In genomic region chr14:65102441-65103149, GRCh38 we compare ENCODE assay signal across 7 cellular contexts. TPM values are rescaled to one million over a fixed set of nuclear protein-coding genes. Genes with fewer than 3 reads are reported as not detected.
DNase-seq lines count a peak whose midpoint lies in the region; ATAC-seq and TF ChIP-seq lines count a peak whose summit lies in the region.

Gene MAX, minus strand, starts transcription at chr14:65102517. Its CDS starts 178 bp downstream, at chr14:65102339.

- TF ChIP-seq POLR2A in GM18505 (IDR thresholded peaks at IDR 0.05; ENCODE audit: borderline replicate concordance, extremely low read depth, insufficient read depth, insufficient read length) = peak; percentile 75

- peak within 1 kb of the TSS; percentile 87 for H3K4me2 ChIP-seq in hepatocyte

- DNase-seq in NCI-H2029 treated with DMSO at 0.1 percent for 48 hours (lab: John Stamatoyannopoulos, UW) (peak; percentile 76), T-helper 9 cell (peak; percentile 95), astrocyte of the hippocampus (ENCODE audit: low read depth, low spot score) (peak; percentile 99), hepatocyte (ENCODE audit: low spot score) (peak; percentile 98), renal cortical epithelial cell (ENCODE audit: low read depth) (peak; percentile 96)

- H3K79me2 ChIP-seq in hepatocyte = peaks cover 43% of the 10 kb centered on the region

- H3K9me2 ChIP-seq in hepatocyte (replicated peaks; ENCODE audit: insufficient read depth) = no peaks in the 10 kb centered on the region

- peak within 1 kb of the TSS; percentile 60 for H3K4me3 ChIP-seq in hepatocyte

- TF ChIP-seq CTCF in hepatocyte (IDR thresholded peaks at IDR 0.05; ENCODE audit: poor library complexity) = no peak

- peak; percentile 78 for ATAC-seq in GM18505 (IDR thresholded peaks at IDR 0.05; ENCODE audit: unreplicated experiment)
- ATAC-seq in HG02973 (IDR thresholded peaks at IDR 0.05; ENCODE audit: unreplicated experiment) = peak; percentile 83

- peak within 1 kb of the TSS; percentile 74 for H2AFZ ChIP-seq in hepatocyte

- H3K4me1 ChIP-seq in hepatocyte (ENCODE audit: insufficient read depth) = no peaks in the 10 kb centered on the region

- H3K27me3 ChIP-seq in hepatocyte = no peaks in the 10 kb centered on the region

- H3K27ac ChIP-seq in hepatocyte = peak within 1 kb of the TSS; percentile 95

- under 1% methylated on average over 44 of the region's 61 CpGs for WGBS in hepatocyte (ENCODE audit: low lambda C conversion rate, missing lambda C conversion rate)

- H3K36me3 ChIP-seq in hepatocyte (replicated peaks; ENCODE audit: insufficient read depth, low read depth) = no peaks in the 10 kb centered on the region

- H4K20me1 ChIP-seq in hepatocyte (ENCODE audit: insufficient read depth, poor library complexity, severe bottlenecking) = no peaks in the 10 kb centered on the region

- H3K9me3 ChIP-seq in hepatocyte (ENCODE audit: low read depth) = no peaks in the 10 kb centered on the region

RNA-seq across cellular contexts. Expression of gene MAX, which starts in this region (rescaled TPM):
- total RNA-seq in hepatocyte = 53.5 and 54.3 TPM in 2 replicates
- polyA plus RNA-seq in hepatocyte = 70.5 and 86.5 TPM in 2 replicates
- 32.0 and 50.4 TPM in 2 replicates for total RNA-seq in renal cortical epithelial cell

Comparison
In these comparisons a context has a peak if more than half of its experiments do, and no peak if none do; other contexts are left out.
1. Peak in every context shown above with its lines: DNase-seq, ATAC-seq, H3K4me3 ChIP-seq and H3K27ac ChIP-seq.